In genomic region chr17:82518826-82519810, GRCh38 we compare ENCODE assay signal across 8 cellular contexts. TPM values are rescaled to one million over a fixed set of nuclear protein-coding genes. Genes with fewer than 3 reads are reported as not detected.
DNase-seq lines count a peak whose midpoint lies in the region; ATAC-seq and TF ChIP-seq lines count a peak whose summit lies in the region.

FOXK2 (plus strand) TSS chr17:82519732; CDS start chr17:82519889, 157 bp downstream.

- peaks cover 13 to 35% (median 22%) of the 10 kb centered on the region in 3 donors for H3K4me1 Mint-ChIP-seq in naive B cell

- H3K27me3 Mint-ChIP-seq in naive B cell, result no peaks in the 10 kb centered on the region

- peak within 1 kb of the TSS; percentile 90 to 97 (median 94) for H3K4me3 Mint-ChIP-seq in naive B cell

- ATAC-seq in GM21737 (IDR thresholded peaks at IDR 0.05; ENCODE audit: unreplicated experiment), result peak; percentile 91
- ATAC-seq in naive B cell (ENCODE audit: low read depth in 2 of 2), result peak; percentile 94 to 95

- no peak for TF ChIP-seq CTCF in RWPE1 (conservative IDR thresholded peaks at IDR 0.05; ENCODE audit: low read depth)

- CTCF ChIA-PET in RWPE1 (lab: Yijun Ruan, JAX), result interaction anchor here (0.5 to 0.7 kb wide), 3 partner anchors 7 to 169 kb away, joined by 4 to 5 read pairs (median 4); no protein-coding TSS in a partner anchor

- H3K9me3 Mint-ChIP-seq in naive B cell, result no peaks in the 10 kb centered on the region

- H3K36me3 Mint-ChIP-seq in naive B cell, result no peaks in the 10 kb centered on the region

- peaks cover 21% of the 10 kb centered on the region; the same call in 1 of the 2 replicates for H3K36me3 ChIP-seq in KOPT-K1 (ENCODE audit: insufficient read depth, low read length)

- H3K27ac ChIP-seq in KOPT-K1 (ENCODE audit: low read depth, low read length, poor library complexity, severe bottlenecking) (peak within 1 kb of the TSS; percentile 74), RWPE1 (peak within 1 kb of the TSS; percentile 94)

- peak within 1 kb of the TSS; percentile 87 to 98 (median 92) for H3K27ac Mint-ChIP-seq in naive B cell

- POLR2A ChIA-PET in RWPE1 (lab: Yijun Ruan, JAX; ENCODE audit: low non-redundant PET), result no interaction called here

- DNase-seq in DMS79 treated with DMSO at 0.1 percent for 48 hours (lab: John Stamatoyannopoulos, UW) (peak; percentile 36), RWPE1 (ENCODE audit: low spot score) (peak; percentile 98), fibroblast of gingiva (ENCODE audit: low read depth) (peak; percentile 97), naive B cell (peak; percentile 97)
- peak; percentile 85 to 91 for DNase-seq in activated T-helper 1 cell treated with anti-CD3 and anti-CD28 coated beads, Interleukin-2, amount 50 U/mL, for 16 hours (ENCODE audit: low read depth in 1 of 2, low spot score in 1 of 2)
- peak; percentile 81 to 92 for DNase-seq in stimulated activated CD8-positive, alpha-beta memory T cell treated with anti-CD3 and anti-CD28 coated beads, Interleukin-7, amount 100 ng/mL, for 48 hours (ENCODE audit: extremely low read depth in 1 of 2, low read depth in 1 of 2)

- no peaks in the 10 kb centered on the region for H3K9me3 ChIP-seq in KOPT-K1 (ENCODE audit: insufficient read depth, low read length, poor library complexity, severe bottlenecking)

RNA-seq across cellular contexts. Expression of gene FOXK2, which starts in this region (rescaled TPM):
- 1 to 10 TPM; 2.5 to 6.0 (median 4.4) TPM for polyA plus RNA-seq in naive B cell (ENCODE audit: low read depth in 6 of 6)

Comparison
In these comparisons a context has a peak if more than half of its experiments do, and no peak if none do; other contexts are left out.
1. Peak in every context shown above with its lines: DNase-seq, ATAC-seq and H3K27ac ChIP-seq.
2. DNase-seq: peak in every context shown above with its lines; median percentile 98 in RWPE1; 97 in fibroblast of gingiva; 97 in naive B cell; 88 in activated T-helper 1 cell treated with anti-CD3 and anti-CD28 coated beads, Interleukin-2, amount 50 U/mL, for 16 hours; 86 in stimulated activated CD8-positive, alpha-beta memory T cell treated with anti-CD3 and anti-CD28 coated beads, Interleukin-7, amount 100 ng/mL, for 48 hours; 36 in DMS79 treated with DMSO at 0.1 percent for 48 hours.